Comparison of ENCODE assay signal across 10 cellular contexts in genomic region chr12:62848418-62848817, GRCh38.
DNase-seq lines count a peak whose midpoint lies in the region; ATAC-seq and TF ChIP-seq lines count a peak whose summit lies in the region.
"Had no signal": no experiment of that assay in that cellular context is flagged by ENCODE, and none has a peak within 500 bp of the region (broad histone marks: within the 10 kb centered on the region; RNA-seq: fewer than 3 reads in every experiment).

No MANE protein-coding gene starts in this region.

- H3K4me3 Mint-ChIP-seq in activated CD8-positive, alpha-beta T cell treated with anti-CD3 and anti-CD28 coated beads for 36 hours, result no peak overlapping the region
- H3K4me3 Mint-ChIP-seq in activated CD8-positive, alpha-beta T cell treated with anti-CD3 and anti-CD28 coated beads, Interleukin-2, amount 10 ng/mL, durations not matched to agents 7 days and 5 days, result no peak overlapping the region

- H3K4me1 Mint-ChIP-seq in activated CD8-positive, alpha-beta T cell treated with anti-CD3 and anti-CD28 coated beads for 36 hours (ENCODE audit: low read depth), result peaks cover 2% of the 10 kb centered on the region
- no peaks in the 10 kb centered on the region for H3K4me1 Mint-ChIP-seq in activated CD8-positive, alpha-beta T cell treated with anti-CD3 and anti-CD28 coated beads, Interleukin-2, amount 10 ng/mL, durations not matched to agents 7 days and 5 days (ENCODE audit: low read depth)

- RAD21 ChIA-PET in HCT116 (lab: Charles Lee; ENCODE audit: low non-redundant PET in 1 of 2, low total read pairs in 2 of 2, uncharacterized antibody in 2 of 2, unreplicated experiment in 2 of 2), result interaction anchor here in 1 of 2 experiments (0.6 kb wide), 1 partner anchor 15 kb away, joined by 6 read pairs; no protein-coding TSS in a partner anchor

- no peak for TF ChIP-seq RAD21 in HCT116 (IDR thresholded peaks at IDR 0.05; ENCODE audit: low read depth)

- 53 to 68% methylated on average over 2 of the region's 2 CpGs for WGBS in body of pancreas, 2 donors

- no peaks in the 10 kb centered on the region for H4K20me1 ChIP-seq in HCT116 (ENCODE audit: insufficient read depth)
- H4K20me1 ChIP-seq: BLaER1 treated with 17β-estradiol and CSF1 and Interleukin-3, amounts not matched to agents 10 nM and 100 nM had no signal

- no peak for TF ChIP-seq CTCF in activated CD8-positive, alpha-beta T cell treated with anti-CD3 and anti-CD28 coated beads for 36 hours (IDR thresholded peaks at IDR 0.05)
- no peak for TF ChIP-seq CTCF in HCT116 (IDR thresholded peaks at IDR 0.05 in 2 of 3, conservative IDR thresholded peaks at IDR 0.05 in 1 of 3; ENCODE audit: borderline replicate concordance in 1 of 3, insufficient read depth in 1 of 3, low read depth in 2 of 3, low read length in 2 of 3)
- no peak for TF ChIP-seq CTCF in body of pancreas (IDR thresholded peaks at IDR 0.05)
- no peak for TF ChIP-seq CTCF in retinal pigment epithelial cell (conservative IDR thresholded peaks at IDR 0.05; ENCODE audit: low read depth, low read length)

- H3K27ac ChIP-seq in HCT116 (ENCODE audit: low read depth, low read length) (peak overlapping the region; percentile 31; the same call in 1 of the 2 replicates), body of pancreas (no peak overlapping the region)
- H3K27ac ChIP-seq: BLaER1 treated with 17β-estradiol and CSF1 and Interleukin-3, amounts not matched to agents 10 nM and 100 nM had no signal

- TF ChIP-seq POLR2A in HCT116 (IDR thresholded peaks at IDR 0.05; ENCODE audit: borderline replicate concordance, extremely low read depth, insufficient read depth, insufficient read length) (no peak), body of pancreas (IDR thresholded peaks at IDR 0.05) (no peak)

- DNase-seq in activated CD8-positive, alpha-beta T cell treated with anti-CD3 and anti-CD28 coated beads for 36 hours, result peak; percentile 32
- no peak for DNase-seq in activated CD8-positive, alpha-beta T cell treated with anti-CD3 and anti-CD28 coated beads, Interleukin-2, amount 10 ng/mL, durations not matched to agents 7 days and 5 days
- DNase-seq in HCT116 (ENCODE audit: low read depth, low spot score), result peak; percentile 24
- DNase-seq in body of pancreas, result no peak
- DNase-seq in retinal pigment epithelial cell (ENCODE audit: low read depth), result peak; percentile 97
- no peak for DNase-seq in islet precursor cell
- no peak for DNase-seq in middle frontal gyrus (ENCODE audit: extremely low spot score, low spot score)
- DNase-seq in NCI-H82 treated with DMSO at 0.1 percent for 48 hours (lab: John Stamatoyannopoulos, UW; ENCODE audit: unreplicated experiment), result no peak
- DNase-seq: NCI-H1930 had no signal

- intact Hi-C loops in activated CD8-positive, alpha-beta T cell treated with anti-CD3 and anti-CD28 coated beads for 36 hours (cut with micrococcal nuclease), result no loop called here
- intact Hi-C loops in HCT116 (cut with micrococcal nuclease) (no loop called here), body of pancreas (cut with DNase I) (no loop called here)

- no peak overlapping the region for H2AFZ ChIP-seq in HCT116 (ENCODE audit: low read depth, low read length, poor library complexity, severe bottlenecking)

- no peaks in the 10 kb centered on the region for H3K36me3 ChIP-seq in HCT116 (ENCODE audit: control insufficient read depth in 1 of 2, insufficient read depth in 2 of 2, low read length in 2 of 2)
- no peaks in the 10 kb centered on the region for H3K36me3 ChIP-seq in body of pancreas (replicated peaks in 1 of 2; ENCODE audit: insufficient read depth in 1 of 2, low read depth in 2 of 2)
- H3K36me3 ChIP-seq: BLaER1 treated with 17β-estradiol and CSF1 and Interleukin-3, amounts not matched to agents 10 nM and 100 nM had no signal

- no peaks in the 10 kb centered on the region for H3K27me3 ChIP-seq in HCT116 (ENCODE audit: insufficient read depth, low read length)
- no peaks in the 10 kb centered on the region for H3K27me3 ChIP-seq in body of pancreas
- H3K27me3 ChIP-seq: BLaER1 treated with 17β-estradiol and CSF1 and Interleukin-3, amounts not matched to agents 10 nM and 100 nM had no signal

- H3K9me3 ChIP-seq in HCT116 (ENCODE audit: control insufficient read depth in 1 of 2, insufficient read depth in 1 of 2, low read depth in 1 of 2, low read length in 2 of 2) (no peaks in the 10 kb centered on the region), body of pancreas (no peaks in the 10 kb centered on the region)
- H3K9me3 ChIP-seq: BLaER1 treated with 17β-estradiol and CSF1 and Interleukin-3, amounts not matched to agents 10 nM and 100 nM had no signal

- no peaks in the 10 kb centered on the region for H3K9me3 Mint-ChIP-seq in activated CD8-positive, alpha-beta T cell treated with anti-CD3 and anti-CD28 coated beads for 36 hours
- no peaks in the 10 kb centered on the region for H3K9me3 Mint-ChIP-seq in activated CD8-positive, alpha-beta T cell treated with anti-CD3 and anti-CD28 coated beads, Interleukin-2, amount 10 ng/mL, durations not matched to agents 7 days and 5 days (ENCODE audit: insufficient read depth)

- CTCF ChIA-PET in activated CD8-positive, alpha-beta T cell treated with anti-CD3 and anti-CD28 coated beads for 36 hours (lab: Charles Lee), result interaction anchor here (1.1 to 2.5 kb wide), 2 partner anchors 30 to 34 kb away, joined by 3 to 10 read pairs; no protein-coding TSS in a partner anchor
- CTCF ChIA-PET in activated CD8-positive, alpha-beta T cell treated with anti-CD3 and anti-CD28 coated beads, Interleukin-2, amount 10 ng/mL, durations not matched to agents 7 days and 5 days (lab: Charles Lee), result no interaction called here
- CTCF ChIA-PET in HCT116 (lab: Charles Lee), result interaction anchor here (0.9 kb wide), 1 partner anchor 35 kb away, joined by 3 read pairs; no protein-coding TSS in a partner anchor

- peaks cover 9 to 13% of the 10 kb centered on the region in 2 experiments for H3K4me1 ChIP-seq in HCT116 (ENCODE audit: control insufficient read depth in 1 of 2, insufficient read depth in 2 of 2, low read length in 2 of 2)
- peaks cover 7% of the 10 kb centered on the region for H3K4me1 ChIP-seq in body of pancreas

- no peaks in the 10 kb centered on the region for H3K9me2 ChIP-seq in HCT116 (ENCODE audit: insufficient read depth)

- H3K4me3 ChIP-seq in HCT116 (replicated peaks in 1 of 2; ENCODE audit: low read depth in 1 of 2, low read length in 2 of 2), result no peak overlapping the region
- H3K4me3 ChIP-seq in body of pancreas, result no peak overlapping the region
- no peak overlapping the region for H3K4me3 ChIP-seq in retinal pigment epithelial cell (ENCODE audit: low read length)
- H3K4me3 ChIP-seq: BLaER1 treated with 17β-estradiol and CSF1 and Interleukin-3, amounts not matched to agents 10 nM and 100 nM had no signal

- H3K9ac ChIP-seq in HCT116 (ENCODE audit: low read length), result no peak overlapping the region
- H3K9ac ChIP-seq: BLaER1 treated with 17β-estradiol and CSF1 and Interleukin-3, amounts not matched to agents 10 nM and 100 nM had no signal

- no peaks in the 10 kb centered on the region for H3K79me2 ChIP-seq in HCT116 (ENCODE audit: insufficient read depth, low read length)

- no peaks in the 10 kb centered on the region for H3K36me3 Mint-ChIP-seq in activated CD8-positive, alpha-beta T cell treated with anti-CD3 and anti-CD28 coated beads for 36 hours (ENCODE audit: low read depth)
- H3K36me3 Mint-ChIP-seq in activated CD8-positive, alpha-beta T cell treated with anti-CD3 and anti-CD28 coated beads, Interleukin-2, amount 10 ng/mL, durations not matched to agents 7 days and 5 days (ENCODE audit: low read depth), result no peaks in the 10 kb centered on the region

- peak; percentile 80 for ATAC-seq in activated CD8-positive, alpha-beta T cell treated with anti-CD3 and anti-CD28 coated beads for 36 hours
- ATAC-seq in activated CD8-positive, alpha-beta T cell treated with anti-CD3 and anti-CD28 coated beads, Interleukin-2, amount 10 ng/mL, durations not matched to agents 7 days and 5 days, result no peak
- ATAC-seq in HCT116, result peak; percentile 72
- peak; percentile 15 for ATAC-seq in body of pancreas

- H3K27ac Mint-ChIP-seq in activated CD8-positive, alpha-beta T cell treated with anti-CD3 and anti-CD28 coated beads for 36 hours, result no peak overlapping the region
- no peak overlapping the region for H3K27ac Mint-ChIP-seq in activated CD8-positive, alpha-beta T cell treated with anti-CD3 and anti-CD28 coated beads, Interleukin-2, amount 10 ng/mL, durations not matched to agents 7 days and 5 days

- POLR2A ChIA-PET in activated CD8-positive, alpha-beta T cell treated with anti-CD3 and anti-CD28 coated beads for 36 hours (lab: Charles Lee), result no interaction called here
- POLR2A ChIA-PET in activated CD8-positive, alpha-beta T cell treated with anti-CD3 and anti-CD28 coated beads, Interleukin-2, amount 10 ng/mL, durations not matched to agents 7 days and 5 days (lab: Charles Lee), result no interaction called here
- POLR2A ChIA-PET in HCT116 (lab: Charles Lee), result no interaction called here

- no TSS peak for BruUV-seq in HCT116 (replicated peaks; lab: Mats Ljungman, UMichigan)

- H3K4me2 ChIP-seq in HCT116 (ENCODE audit: low read length), result peak overlapping the region; percentile 38

- peaks cover 10% of the 10 kb centered on the region for H3K27me3 Mint-ChIP-seq in activated CD8-positive, alpha-beta T cell treated with anti-CD3 and anti-CD28 coated beads for 36 hours
- H3K27me3 Mint-ChIP-seq in activated CD8-positive, alpha-beta T cell treated with anti-CD3 and anti-CD28 coated beads, Interleukin-2, amount 10 ng/mL, durations not matched to agents 7 days and 5 days (ENCODE audit: low read depth), result peaks cover 6% of the 10 kb centered on the region

TF ChIP-seq in HCT116, 20 proteins besides CTCF, POLR2A, EP300 and RAD21:
- TF ChIP-seq FOSL1 (IDR thresholded peaks at IDR 0.05; ENCODE audit: low read depth), result peak; percentile 23; the same call in 1 of the 2 replicates
- no peak for TF ChIP-seq EZH2 (IDR thresholded peaks at IDR 0.05)
- peak; percentile 28; the same call in 1 of the 2 replicates for TF ChIP-seq JUND (IDR thresholded peaks at IDR 0.05)

Comparison
In these comparisons a context has a peak if more than half of its experiments do, and no peak if none do; other contexts are left out.
1. DNase-seq: peak in activated CD8-positive, alpha-beta T cell treated with anti-CD3 and anti-CD28 coated beads for 36 hours (single experiment), HCT116 (single experiment) and retinal pigment epithelial cell (single experiment); none in activated CD8-positive, alpha-beta T cell treated with anti-CD3 and anti-CD28 coated beads, Interleukin-2, amount 10 ng/mL, durations not matched to agents 7 days and 5 days (single experiment), body of pancreas (0 of 4), islet precursor cell (single experiment), middle frontal gyrus (single experiment) and NCI-H82 treated with DMSO at 0.1 percent for 48 hours (single experiment).